12 cellular contexts compared by ENCODE assay signal in the genomic region with DNA sequence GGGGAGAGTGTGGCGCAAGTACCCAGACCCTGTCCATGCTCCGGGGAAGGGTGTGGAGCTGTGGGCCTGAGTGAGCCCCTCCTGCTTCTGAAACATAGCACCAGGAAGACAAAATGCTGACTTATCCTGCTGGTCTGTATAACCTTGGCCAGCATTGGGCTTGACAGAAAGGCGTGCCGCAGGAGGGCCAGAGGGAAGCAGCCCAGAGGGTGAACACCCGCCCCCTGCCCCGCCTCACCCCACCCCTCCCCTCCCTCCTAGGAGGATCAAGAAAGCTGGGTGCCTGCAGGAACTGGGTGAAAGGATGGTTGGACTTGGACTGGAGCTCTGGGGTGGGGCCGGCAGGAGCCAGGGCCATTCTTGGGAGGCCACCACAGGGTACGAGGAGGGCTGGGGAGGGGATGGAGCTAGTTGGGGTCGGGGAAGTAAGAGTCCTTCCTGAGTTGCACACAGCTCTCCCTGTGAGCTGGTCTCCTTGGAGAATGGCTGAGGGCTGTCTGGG. TPM values are rescaled to one million over a fixed set of nuclear protein-coding genes. Genes with fewer than 3 reads are reported as not detected.
DNase-seq lines count a peak whose midpoint lies in the region; ATAC-seq and TF ChIP-seq lines count a peak whose summit lies in the region.
"Had no signal": no experiment of that assay in that cellular context is flagged by ENCODE, and none has a peak within 500 bp of the region (broad histone marks: within the 10 kb centered on the region; RNA-seq: fewer than 3 reads in every experiment).

No MANE protein-coding gene starts in this region.

- H3K4me3 ChIP-seq in GM23338 (peak overlapping the region; percentile 46), fibroblast of villous mesenchyme (ENCODE audit: low read depth, low read length) (no peak overlapping the region), parathyroid adenoma (ENCODE audit: low read depth, low read length) (no peak overlapping the region)

- H2AFZ ChIP-seq in GM23338, result no peak overlapping the region
- H2AFZ ChIP-seq in parathyroid adenoma, result no peak overlapping the region

- H3K36me3 ChIP-seq in GM23338 (ENCODE audit: insufficient read depth) (no peaks in the 10 kb centered on the region; the same call in 1 of the 2 replicates), parathyroid adenoma (ENCODE audit: control insufficient read depth, insufficient read depth, low read length) (no peaks in the 10 kb centered on the region)

- no peaks in the 10 kb centered on the region; the same call in 1 of the 2 replicates for H4K20me1 ChIP-seq in GM23338 (replicated peaks; ENCODE audit: insufficient read depth)

- peaks cover 42% of the 10 kb centered on the region for H3K79me2 ChIP-seq in GM23338 (replicated peaks; ENCODE audit: insufficient read depth)
- H3K79me2 ChIP-seq in parathyroid adenoma, result peaks cover 2% of the 10 kb centered on the region

- 0 out of 2 replicates have a peak, but pooled peaks cover 12% of the 10 kb centered on the region for H3F3A ChIP-seq in GM23338 (replicated peaks; ENCODE audit: low read depth)

- H3K4me3 Mint-ChIP-seq in GM23338, result no peak overlapping the region; the same call in 2 of the 3 replicates
- H3K4me3 Mint-ChIP-seq: CD8-positive, alpha-beta T cell; immature natural killer cell had no signal

- H3K27me3 ChIP-seq in GM23338 (ENCODE audit: insufficient read depth) (no peaks in the 10 kb centered on the region), parathyroid adenoma (ENCODE audit: control insufficient read depth, insufficient read depth, low read length) (no peaks in the 10 kb centered on the region)

- H3K27me3 Mint-ChIP-seq in GM23338 (ENCODE audit: insufficient read depth, low read depth, poor library complexity), result peaks cover 14% of the 10 kb centered on the region

- CTCF ChIA-PET in RWPE1 (lab: Yijun Ruan, JAX), result interaction anchor here (0.9 kb wide), 1 partner anchor 15 kb away, joined by 6 read pairs; no protein-coding TSS in a partner anchor

- no peak for TF ChIP-seq CTCF in GM23338 (conservative IDR thresholded peaks at IDR 0.05; ENCODE audit: low read depth in 2 of 2)
- no peak for TF ChIP-seq CTCF in RWPE1 (conservative IDR thresholded peaks at IDR 0.05; ENCODE audit: low read depth)
- no peak for TF ChIP-seq CTCF in fibroblast of villous mesenchyme (IDR thresholded peaks at IDR 0.05; ENCODE audit: insufficient read depth, low read depth, low read length)
- no peak for TF ChIP-seq CTCF in parathyroid adenoma (IDR thresholded peaks at IDR 0.05)

- peak; percentile 53 for DNase-seq in GM23338 (ENCODE audit: low spot score)
- DNase-seq in RWPE1 (ENCODE audit: low spot score), result peak; percentile 33
- DNase-seq in fibroblast of villous mesenchyme (ENCODE audit: low read depth), result peak; percentile 83
- DNase-seq in glomerular visceral epithelial cell (ENCODE audit: extremely low spot score), result no peak
- DNase-seq in AG08396 (ENCODE audit: low spot score), result no peak
- DNase-seq: CD8-positive, alpha-beta T cell; HCEC 1CT; immature natural killer cell had no signal

- ATAC-seq in GM23338 (peak; percentile 55), GM18517 (IDR thresholded peaks at IDR 0.05; ENCODE audit: unreplicated experiment) (no peak), HG03135 (IDR thresholded peaks at IDR 0.05; ENCODE audit: unreplicated experiment) (no peak)
- ATAC-seq: CD8-positive, alpha-beta T cell had no signal

- no peak overlapping the region; the same call in 1 of the 2 replicates for H3K27ac Mint-ChIP-seq in GM23338
- H3K27ac Mint-ChIP-seq: CD8-positive, alpha-beta T cell; immature natural killer cell had no signal

- H3K4me1 Mint-ChIP-seq in GM23338, result peaks cover 22% of the 10 kb centered on the region

- peaks cover 40% of the 10 kb centered on the region for H3K36me3 Mint-ChIP-seq in GM23338 (ENCODE audit: low read depth)
- H3K36me3 Mint-ChIP-seq: CD8-positive, alpha-beta T cell; immature natural killer cell had no signal

- H3K9me3 ChIP-seq in parathyroid adenoma (ENCODE audit: control insufficient read depth, low read length), result no peaks in the 10 kb centered on the region

- peak overlapping the region; percentile 74; the same call in 1 of the 2 replicates for H3K27ac ChIP-seq in GM23338 (ENCODE audit: low read depth)
- H3K27ac ChIP-seq in RWPE1, result peak overlapping the region; percentile 76
- H3K27ac ChIP-seq in parathyroid adenoma, result peak overlapping the region; percentile 39
- H3K27ac ChIP-seq: HL-60 had no signal

- H3K9ac ChIP-seq in parathyroid adenoma, result no peak overlapping the region

- no peaks in the 10 kb centered on the region for H3K9me2 ChIP-seq in GM23338 (ENCODE audit: insufficient read depth)

- POLR2A ChIA-PET in RWPE1 (lab: Yijun Ruan, JAX; ENCODE audit: low non-redundant PET), result no interaction called here

- H3K9me3 Mint-ChIP-seq in GM23338, result no peaks in the 10 kb centered on the region
- H3K9me3 Mint-ChIP-seq: CD8-positive, alpha-beta T cell; immature natural killer cell had no signal

- H3K4me1 ChIP-seq in GM23338 (ENCODE audit: insufficient read depth) (peaks cover 14% of the 10 kb centered on the region), parathyroid adenoma (peaks cover 9% of the 10 kb centered on the region)

- H3K4me2 ChIP-seq in GM23338 (peak overlapping the region; percentile 75), parathyroid adenoma (ENCODE audit: low read length) (no peak overlapping the region)

TF ChIP-seq in GM23338, 12 proteins besides CTCF, POLR2A, EP300 and RAD21 (continues in another document):
- TF ChIP-seq EZH2phosphoT487 (IDR thresholded peaks at IDR 0.05; ENCODE audit: unreplicated experiment), result no peak
- TF ChIP-seq, protein P1, sequence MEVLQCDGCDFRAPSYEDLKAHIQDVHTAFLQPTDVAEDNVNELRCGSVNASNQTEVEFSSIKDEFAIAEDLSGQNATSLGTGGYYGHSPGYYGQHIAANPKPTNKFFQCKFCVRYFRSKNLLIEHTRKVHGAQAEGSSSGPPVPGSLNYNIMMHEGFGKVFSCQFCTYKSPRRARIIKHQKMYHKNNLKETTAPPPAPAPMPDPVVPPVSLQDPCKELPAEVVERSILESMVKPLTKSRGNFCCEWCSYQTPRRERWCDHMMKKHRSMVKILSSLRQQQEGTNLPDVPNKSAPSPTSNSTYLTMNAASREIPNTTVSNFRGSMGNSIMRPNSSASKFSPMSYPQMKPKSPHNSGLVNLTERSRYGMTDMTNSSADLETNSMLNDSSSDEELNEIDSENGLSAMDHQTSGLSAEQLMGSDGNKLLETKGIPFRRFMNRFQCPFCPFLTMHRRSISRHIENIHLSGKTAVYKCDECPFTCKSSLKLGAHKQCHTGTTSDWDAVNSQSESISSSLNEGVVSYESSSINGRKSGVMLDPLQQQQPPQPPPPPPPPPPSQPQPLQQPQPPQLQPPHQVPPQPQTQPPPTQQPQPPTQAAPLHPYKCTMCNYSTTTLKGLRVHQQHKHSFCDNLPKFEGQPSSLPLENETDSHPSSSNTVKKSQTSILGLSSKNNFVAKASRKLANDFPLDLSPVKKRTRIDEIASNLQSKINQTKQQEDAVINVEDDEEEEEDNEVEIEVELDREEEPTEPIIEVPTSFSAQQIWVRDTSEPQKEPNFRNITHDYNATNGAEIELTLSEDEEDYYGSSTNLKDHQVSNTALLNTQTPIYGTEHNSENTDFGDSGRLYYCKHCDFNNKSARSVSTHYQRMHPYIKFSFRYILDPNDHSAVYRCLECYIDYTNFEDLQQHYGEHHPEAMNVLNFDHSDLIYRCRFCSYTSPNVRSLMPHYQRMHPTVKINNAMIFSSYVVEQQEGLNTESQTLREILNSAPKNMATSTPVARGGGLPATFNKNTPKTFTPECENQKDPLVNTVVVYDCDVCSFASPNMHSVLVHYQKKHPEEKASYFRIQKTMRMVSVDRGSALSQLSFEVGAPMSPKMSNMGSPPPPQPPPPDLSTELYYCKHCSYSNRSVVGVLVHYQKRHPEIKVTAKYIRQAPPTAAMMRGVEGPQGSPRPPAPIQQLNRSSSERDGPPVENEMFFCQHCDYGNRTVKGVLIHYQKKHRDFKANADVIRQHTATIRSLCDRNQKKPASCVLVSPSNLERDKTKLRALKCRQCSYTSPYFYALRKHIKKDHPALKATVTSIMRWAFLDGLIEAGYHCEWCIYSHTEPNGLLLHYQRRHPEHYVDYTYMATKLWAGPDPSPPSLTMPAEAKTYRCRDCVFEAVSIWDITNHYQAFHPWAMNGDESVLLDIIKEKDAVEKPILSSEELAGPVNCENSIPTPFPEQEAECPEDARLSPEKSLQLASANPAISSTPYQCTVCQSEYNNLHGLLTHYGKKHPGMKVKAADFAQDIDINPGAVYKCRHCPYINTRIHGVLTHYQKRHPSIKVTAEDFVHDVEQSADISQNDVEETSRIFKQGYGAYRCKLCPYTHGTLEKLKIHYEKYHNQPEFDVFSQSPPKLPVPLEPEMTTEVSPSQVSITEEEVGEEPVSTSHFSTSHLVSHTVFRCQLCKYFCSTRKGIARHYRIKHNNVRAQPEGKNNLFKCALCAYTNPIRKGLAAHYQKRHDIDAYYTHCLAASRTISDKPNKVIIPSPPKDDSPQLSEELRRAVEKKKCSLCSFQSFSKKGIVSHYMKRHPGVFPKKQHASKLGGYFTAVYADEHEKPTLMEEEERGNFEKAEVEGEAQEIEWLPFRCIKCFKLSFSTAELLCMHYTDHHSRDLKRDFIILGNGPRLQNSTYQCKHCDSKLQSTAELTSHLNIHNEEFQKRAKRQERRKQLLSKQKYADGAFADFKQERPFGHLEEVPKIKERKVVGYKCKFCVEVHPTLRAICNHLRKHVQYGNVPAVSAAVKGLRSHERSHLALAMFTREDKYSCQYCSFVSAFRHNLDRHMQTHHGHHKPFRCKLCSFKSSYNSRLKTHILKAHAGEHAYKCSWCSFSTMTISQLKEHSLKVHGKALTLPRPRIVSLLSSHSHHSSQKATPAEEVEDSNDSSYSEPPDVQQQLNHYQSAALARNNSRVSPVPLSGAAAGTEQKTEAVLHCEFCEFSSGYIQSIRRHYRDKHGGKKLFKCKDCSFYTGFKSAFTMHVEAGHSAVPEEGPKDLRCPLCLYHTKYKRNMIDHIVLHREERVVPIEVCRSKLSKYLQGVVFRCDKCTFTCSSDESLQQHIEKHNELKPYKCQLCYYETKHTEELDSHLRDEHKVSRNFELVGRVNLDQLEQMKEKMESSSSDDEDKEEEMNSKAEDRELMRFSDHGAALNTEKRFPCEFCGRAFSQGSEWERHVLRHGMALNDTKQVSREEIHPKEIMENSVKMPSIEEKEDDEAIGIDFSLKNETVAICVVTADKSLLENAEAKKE (CRISPR knock-in tag; IDR thresholded peaks at IDR 0.05), result no peak
- no peak for TF ChIP-seq NANOG (IDR thresholded peaks at IDR 0.05; ENCODE audit: borderline replicate concordance)
- no peak for TF ChIP-seq JUNB (IDR thresholded peaks at IDR 0.05; ENCODE audit: unreplicated experiment)

RNA-seq across cellular contexts. Expression of a gene that starts 27.1 kb away (rescaled TPM):
- total RNA-seq in GM23338 (2014; rRNA removed; shearing (Covaris generic)), result 154 and 173 TPM in 2 replicates
- 48.7 and 52.4 TPM in 2 replicates for polyA plus RNA-seq in GM23338 (2016; fragmentation: Nextera tagmentation; extraction: Ambion mirVana)
- total RNA-seq in fibroblast of villous mesenchyme, result 42.7 and 53.8 TPM in 2 replicates
- polyA plus RNA-seq: immature natural killer cell had no signal

Comparison
In these comparisons a context has a peak if more than half of its experiments do, and no peak if none do; other contexts are left out.
1. DNase-seq: peak in GM23338 (single experiment), RWPE1 (single experiment) and fibroblast of villous mesenchyme (single experiment); none in glomerular visceral epithelial cell (single experiment) and AG08396 (single experiment).
2. Peak in every context shown above with its lines, with median percentiles within 50 percentile points of each other: H3K27ac ChIP-seq.